In genomic region chr2:109253216-109253615, GRCh38 we compare ENCODE assay signal across 22 cellular contexts.
"Had no signal": no experiment of that assay in that cellular context is flagged by ENCODE, and none has a peak within 500 bp of the region (broad histone marks: within the 10 kb centered on the region; RNA-seq: fewer than 3 reads in every experiment).

No MANE protein-coding gene starts in this region.

- H3K27me3 ChIP-seq: heart right ventricle, sigmoid colon, suprapubic skin, vagina had no signal

- H3K36me3 ChIP-seq: heart right ventricle, pancreas, prostate gland, sigmoid colon, suprapubic skin, vagina had no signal

- H3K27ac ChIP-seq: heart right ventricle, pancreas, prostate gland, sigmoid colon, suprapubic skin, vagina had no signal

- DNase-seq: activated CD4-positive, alpha-beta memory T cell treated with anti-CD3 and anti-CD28 coated beads, Interleukin-2, amount 10 ng/mL, durations not matched to agents 7 days and 5 days; activated CD4-positive, alpha-beta T cell treated with anti-CD3 and anti-CD28 coated beads for 1 hour; activated CD4-positive, alpha-beta T cell treated with anti-CD3 and anti-CD28 coated beads, Interleukin-2, amount 10 ng/mL, durations not matched to agents 7 days and 5 days; activated naive CD4-positive, alpha-beta T cell treated with anti-CD3 and anti-CD28 coated beads, Interleukin-2, amount 50 U/mL, for 16 hours; activated T-cell treated with anti-CD3 and anti-CD28 coated beads, Interleukin-2, amount 50 U/mL, for 48 hours; amniotic stem cell; cortex of kidney; effector memory CD8-positive, alpha-beta T cell; erythroblast; foreskin fibroblast; heart right ventricle; mammary epithelial cell; naive B cell; pancreas; retina; sigmoid colon; stimulated activated naive CD4-positive, alpha-beta T cell; T-helper 2 cell; trophoblast cell had no signal

- H3K4me1 ChIP-seq: pancreas, prostate gland had no signal

- H3K4me3 ChIP-seq: heart right ventricle, pancreas, prostate gland, sigmoid colon, suprapubic skin, vagina had no signal

- H3K9me3 ChIP-seq: heart right ventricle, pancreas, prostate gland, sigmoid colon, suprapubic skin, vagina had no signal
